ENCODE assay signal across 17 cellular contexts in genomic region chr2:227397562-227397961, GRCh38. TPM values are rescaled to one million over a fixed set of nuclear protein-coding genes. Genes with fewer than 3 reads are reported as not detected.
DNase-seq lines count a peak whose midpoint lies in the region; ATAC-seq, FAIRE-seq and TF ChIP-seq lines count a peak whose summit lies in the region.
"Had no signal": no experiment of that assay in that cellular context is flagged by ENCODE, and none has a peak within 500 bp of the region (broad histone marks: within the 10 kb centered on the region; RNA-seq: fewer than 3 reads in every experiment).

No MANE protein-coding gene starts in this region.

- H3K4me2 ChIP-seq in BLaER1 treated with 17β-estradiol and CSF1 and Interleukin-3, amounts not matched to agents 10 nM and 100 nM = peak overlapping the region in 8 of 11 experiments; percentile 33 to 80 (median 64); a peak in 12 of 22 replicates
- H3K4me2 ChIP-seq in H9 (ENCODE audit: insufficient read depth, insufficient read length, low read length) (no peak overlapping the region), K562 (ENCODE audit: insufficient read depth, low read length) (no peak overlapping the region), mesendoderm (ENCODE audit: low read length) (no peak overlapping the region)

- CTCF ChIA-PET in K562 (lab: Yijun Ruan, JAX; ENCODE audit: low intra/inter-chr PET ratio) = no interaction called here

- no peaks in the 10 kb centered on the region for H3K36me3 ChIP-seq in BLaER1 treated with 17β-estradiol and CSF1 and Interleukin-3, amounts not matched to agents 10 nM and 100 nM
- H3K36me3 ChIP-seq in K562 (ENCODE audit: control insufficient read depth, insufficient read depth, low read length) (no peaks in the 10 kb centered on the region), mesendoderm (ENCODE audit: control insufficient read depth, insufficient read depth, low read length) (no peaks in the 10 kb centered on the region), esophagus squamous epithelium (no peaks in the 10 kb centered on the region)

- BruUV-seq in K562 (replicated peaks; lab: Mats Ljungman, UMichigan) = no TSS peak

- no peak overlapping the region for H3K4me3 ChIP-seq in BLaER1 treated with 17β-estradiol and CSF1 and Interleukin-3, amounts not matched to agents 10 nM and 100 nM
- H3K4me3 ChIP-seq in K562 (no peak overlapping the region), mesendoderm (ENCODE audit: low read length) (no peak overlapping the region), esophagus squamous epithelium (no peak overlapping the region)
- H3K4me3 ChIP-seq: SK-N-MC had no signal

- TF ChIP-seq EP300 in K562 (IDR thresholded peaks at IDR 0.05; ENCODE audit: low read length) = no peak

- H3T11ph ChIP-seq in H9 (ENCODE audit: low read length) = no peak overlapping the region

- no peak overlapping the region for H3K56ac ChIP-seq in H9 (ENCODE audit: insufficient read length, low read depth, low read length)
- peak overlapping the region; percentile 42 for H3K56ac ChIP-seq in mesendoderm (ENCODE audit: low read length)

- H2AK5ac ChIP-seq in H9 (ENCODE audit: insufficient read length, low read length) = no peak overlapping the region
- H2AK5ac ChIP-seq in mesendoderm (ENCODE audit: low read length) = no peak overlapping the region

- intact Hi-C loops in K562 (cut with micrococcal nuclease) (loop anchor here (10.0 kb wide), 1 partner anchor 467 kb away; no protein-coding TSS in a partner anchor), esophagus squamous epithelium (cut with DNase I) (no loop called here)

- TF ChIP-seq CTCF in H9 (conservative IDR thresholded peaks at IDR 0.05) (no peak), K562 (IDR thresholded peaks at IDR 0.05 in 2 of 3, conservative IDR thresholded peaks at IDR 0.05 in 1 of 3; ENCODE audit: insufficient read depth in 2 of 3, low read depth in 1 of 3, low read length in 3 of 3) (no peak), esophagus squamous epithelium (IDR thresholded peaks at IDR 0.05) (no peak)

- no peak overlapping the region; a peak in 1 of 22 replicates for H3K27ac ChIP-seq in BLaER1 treated with 17β-estradiol and CSF1 and Interleukin-3, amounts not matched to agents 10 nM and 100 nM
- H3K27ac ChIP-seq in H9 (ENCODE audit: insufficient read length, low read depth, low read length) (no peak overlapping the region), K562 (ENCODE audit: extremely low read depth, low read depth, low read length) (no peak overlapping the region), mesendoderm (ENCODE audit: low read depth, low read length) (no peak overlapping the region), esophagus squamous epithelium (no peak overlapping the region)
- H3K27ac ChIP-seq: SK-N-MC had no signal

- ATAC-seq in K562 = peak; percentile 55; the same call in 2 of the 3 replicates
- no peak for ATAC-seq in naive thymus-derived CD8-positive, alpha-beta T cell
- ATAC-seq: PC-3, Right ventricle myocardium inferior had no signal

- TF ChIP-seq POLR2A in K562 (conservative IDR thresholded peaks at IDR 0.05) (no peak), esophagus squamous epithelium (IDR thresholded peaks at IDR 0.05) (no peak)

- H3K79me1 ChIP-seq in H9 (ENCODE audit: insufficient read depth, low read depth, low read length, poor library complexity, severe bottlenecking) (no peaks in the 10 kb centered on the region), mesendoderm (ENCODE audit: low read length) (no peaks in the 10 kb centered on the region)

- TF ChIP-seq RAD21 in K562 (CRISPR knock-in tag; conservative IDR thresholded peaks at IDR 0.05 in 1 of 2, IDR thresholded peaks at IDR 0.05 in 1 of 2) = no peak

- no peak overlapping the region for H4K91ac ChIP-seq in H9 (ENCODE audit: insufficient read length, low read depth, low read length)

- POLR2A ChIA-PET in K562 (lab: Yijun Ruan, JAX) = no interaction called here
- POLR2A ChIA-PET in naive thymus-derived CD8-positive, alpha-beta T cell (lab: Charles Lee) = no interaction called here

- no peaks in the 10 kb centered on the region for H3K27me3 Mint-ChIP-seq in H9 (ENCODE audit: low read depth)
- H3K27me3 Mint-ChIP-seq in naive thymus-derived CD8-positive, alpha-beta T cell = peaks cover 0 to 1% (median 0%) of the 10 kb centered on the region in 5 donors

- no peak overlapping the region; a peak in 1 of 7 replicates for H3K27ac Mint-ChIP-seq in H9
- peak overlapping the region in 1 of 10 donors; percentile 0 for H3K27ac Mint-ChIP-seq in naive thymus-derived CD8-positive, alpha-beta T cell

- H4K20me1 ChIP-seq in BLaER1 treated with 17β-estradiol and CSF1 and Interleukin-3, amounts not matched to agents 10 nM and 100 nM = no peaks in the 10 kb centered on the region
- H4K20me1 ChIP-seq in H9 (ENCODE audit: control insufficient read depth, insufficient read depth, insufficient read length) = no peaks in the 10 kb centered on the region
- H4K20me1 ChIP-seq in K562 (replicated peaks; ENCODE audit: control insufficient read depth, insufficient read depth, low read length) = no peaks in the 10 kb centered on the region

- H3K36me3 Mint-ChIP-seq in H9 (ENCODE audit: insufficient read depth in 1 of 3, low read depth in 3 of 3) = no peaks in the 10 kb centered on the region
- no peaks in the 10 kb centered on the region for H3K36me3 Mint-ChIP-seq in naive thymus-derived CD8-positive, alpha-beta T cell

- no peak overlapping the region for H3K4me3 Mint-ChIP-seq in H9
- no peak overlapping the region for H3K4me3 Mint-ChIP-seq in naive thymus-derived CD8-positive, alpha-beta T cell

- H2BK5ac ChIP-seq in H9 (ENCODE audit: insufficient read length, low read length) = peak overlapping the region; percentile 61
- no peak overlapping the region for H2BK5ac ChIP-seq in mesendoderm (ENCODE audit: low read length)

- peaks cover 0 to 63% (median 25%) of the 10 kb centered on the region in 10 experiments; a peak in 15 of 20 replicates for H3K4me1 ChIP-seq in BLaER1 treated with 17β-estradiol and CSF1 and Interleukin-3, amounts not matched to agents 10 nM and 100 nM
- H3K4me1 ChIP-seq in H9 (ENCODE audit: insufficient read depth, low read length) (no peaks in the 10 kb centered on the region; the same call in 1 of the 2 replicates), K562 (replicated peaks in 1 of 2; ENCODE audit: control insufficient read depth in 2 of 2, insufficient read depth in 2 of 2, low read length in 2 of 2) (no peaks in the 10 kb centered on the region; a peak in 2 of 5 replicates), mesendoderm (ENCODE audit: control insufficient read depth, low read depth, low read length) (no peaks in the 10 kb centered on the region), esophagus squamous epithelium (peaks cover 0 to 9% (median 0%) of the 10 kb centered on the region in 3 donors)

- H3K4me1 Mint-ChIP-seq in H9 = peaks cover 5 to 13% of the 10 kb centered on the region in 2 experiments
- peaks cover 15 to 36% (median 21%) of the 10 kb centered on the region in 4 donors for H3K4me1 Mint-ChIP-seq in naive thymus-derived CD8-positive, alpha-beta T cell

- H4K8ac ChIP-seq in H9 (replicated peaks; ENCODE audit: insufficient read length, low read depth, low read length) (no peak overlapping the region), mesendoderm (ENCODE audit: low read depth, low read length) (no peak overlapping the region)

- no peak overlapping the region for H3K9ac ChIP-seq in BLaER1 treated with 17β-estradiol and CSF1 and Interleukin-3, amounts not matched to agents 10 nM and 100 nM
- H3K9ac ChIP-seq in H9 (ENCODE audit: extremely low read depth, insufficient read length, low read length) (no peak overlapping the region), K562 (ENCODE audit: insufficient read depth in 1 of 2, low read depth in 2 of 2, low read length in 2 of 2) (no peak overlapping the region), mesendoderm (ENCODE audit: low read length) (no peak overlapping the region)

- H3K4ac ChIP-seq in H9 (ENCODE audit: low read depth, low read length) (no peak overlapping the region), mesendoderm (ENCODE audit: low read depth, low read length) (no peak overlapping the region)

- H3K27me3 ChIP-seq in BLaER1 treated with 17β-estradiol and CSF1 and Interleukin-3, amounts not matched to agents 10 nM and 100 nM = no peaks in the 10 kb centered on the region
- H3K27me3 ChIP-seq in H9 (ENCODE audit: insufficient read depth, low read length) (no peaks in the 10 kb centered on the region), K562 (ENCODE audit: control insufficient read depth in 2 of 2, insufficient read depth in 2 of 2, low read length in 2 of 2) (peaks cover 0 to 8% of the 10 kb centered on the region in 2 experiments; a peak in 3 of 5 replicates), mesendoderm (ENCODE audit: insufficient read depth, low read length, poor library complexity) (no peaks in the 10 kb centered on the region), esophagus squamous epithelium (no peaks in the 10 kb centered on the region)

- no peak overlapping the region for H2BK20ac ChIP-seq in H9 (ENCODE audit: low read depth, low read length, poor library complexity, severe bottlenecking)

- DNase-seq in H9 (no peak), K562 (ENCODE audit: extremely low read depth in 1 of 4, low spot score in 3 of 4) (no peak), mesendoderm (no peak), esophagus squamous epithelium (lab: John Stamatoyannopoulos, UW) (no peak), OCI-M1 (lab: John Stamatoyannopoulos, UW) (no peak)
- DNase-seq in naive thymus-derived CD8-positive, alpha-beta T cell = no peak
- DNase-seq: NCI-H1048; NCI-H2227 treated with DMSO at 0.1 percent for 48 hours; NCI-H526 treated with DMSO at 0.1 percent for 48 hours; NK-92 treated with Interleukin-12 subunit alpha and Interleukin-12 subunit beta, amount 100 ng/mL, for 24 hours; PC-3 had no signal

- H3K18ac ChIP-seq in H9 (ENCODE audit: insufficient read length, low read depth, low read length) = no peak overlapping the region
- no peak overlapping the region for H3K18ac ChIP-seq in mesendoderm (ENCODE audit: low read length)

- H2AFZ ChIP-seq in H9 (ENCODE audit: low read length) (no peak overlapping the region), K562 (ENCODE audit: low read depth, low read length) (no peak overlapping the region)

- H3K23me2 ChIP-seq in H9 (ENCODE audit: insufficient read length, low read depth, low read length, poor library complexity, severe bottlenecking) = no peaks in the 10 kb centered on the region

- no peak overlapping the region for H2BK12ac ChIP-seq in H9 (ENCODE audit: insufficient read length, low read depth, low read length)

- H3K9me1 ChIP-seq in K562 (ENCODE audit: control insufficient read depth, insufficient read depth, low read length) = no peaks in the 10 kb centered on the region

- H3K9me3 Mint-ChIP-seq in H9 = no peaks in the 10 kb centered on the region
- no peaks in the 10 kb centered on the region for H3K9me3 Mint-ChIP-seq in naive thymus-derived CD8-positive, alpha-beta T cell

- H2BK15ac ChIP-seq in H9 (ENCODE audit: low read depth, low read length) = no peak overlapping the region
- no peak overlapping the region for H2BK15ac ChIP-seq in mesendoderm (replicated peaks; ENCODE audit: low read depth)

- no peak for FAIRE-seq in K562 (lab: Jason Lieb, UNC)

- no CpG with 5 or more reads among the region's 4 CpGs for WGBS in H9 (ENCODE audit: extremely low coverage, insufficient read length, low lambda C conversion rate)
- WGBS in K562 (ENCODE audit: insufficient coverage, low coverage, missing lambda C conversion rate) = 4% methylated on average over 4 of the region's 4 CpGs
- WGBS in mesendoderm (ENCODE audit: extremely low coverage, insufficient coverage, low lambda C conversion rate) = no CpG with 5 or more reads among the region's 4 CpGs
- 32 to 40% methylated on average over 3 to 4 of the region's 4 CpGs for WGBS in esophagus squamous epithelium, 2 donors

- in situ Hi-C loops in K562 (cut with MboI) = no loop called here

- H4K5ac ChIP-seq in H9 (ENCODE audit: insufficient read length, low read depth, low read length) (no peak overlapping the region), mesendoderm (ENCODE audit: low read length) (no peak overlapping the region)

- H2BK120ac ChIP-seq in H9 (ENCODE audit: low read depth, low read length, poor library complexity, severe bottlenecking) (no peak overlapping the region), mesendoderm (ENCODE audit: low read depth, low read length) (no peak overlapping the region)

- H3K9me3 ChIP-seq in BLaER1 treated with 17β-estradiol and CSF1 and Interleukin-3, amounts not matched to agents 10 nM and 100 nM (replicated peaks in 1 of 11) = no peaks in the 10 kb centered on the region
- H3K9me3 ChIP-seq in H9 (ENCODE audit: control insufficient read depth, low read depth, low read length) = no peaks in the 10 kb centered on the region
- no peaks in the 10 kb centered on the region for H3K9me3 ChIP-seq in K562 (replicated peaks; ENCODE audit: control insufficient read depth, insufficient read depth, low read depth, low read length)
- no peaks in the 10 kb centered on the region for H3K9me3 ChIP-seq in esophagus squamous epithelium

- no peak overlapping the region for H3K14ac ChIP-seq in H9 (ENCODE audit: insufficient read depth, low read length)

- H3K23ac ChIP-seq in H9 (ENCODE audit: insufficient read length, low read depth, low read length) (no peak overlapping the region), mesendoderm (ENCODE audit: low read length) (no peak overlapping the region)

- no peaks in the 10 kb centered on the region for H3K79me2 ChIP-seq in H9 (ENCODE audit: insufficient read depth, low read length)
- H3K79me2 ChIP-seq in K562 (ENCODE audit: control insufficient read depth, insufficient read depth, low read length) = no peaks in the 10 kb centered on the region
- H3K79me2 ChIP-seq in mesendoderm (ENCODE audit: control insufficient read depth, insufficient read depth, low read length) = no peaks in the 10 kb centered on the region

RNA-seq across cellular contexts. Expression of gene SCYGR1, which starts 9.8 kb away (rescaled TPM):
- total RNA-seq in H9 (2021) = not detected in 2 replicates
- total RNA-seq in K562 (2011; cell fraction: chromatin; rRNA removed; ENCODE audit: low replicate concordance) = not detected in 2 replicates
- not detected in 2 replicates for total RNA-seq in K562 (2011; cell fraction: nucleolus; rRNA removed)
- not detected in 2 replicates for total RNA-seq in K562 (2011; cell fraction: nucleoplasm; rRNA removed)
- total RNA-seq in K562 (2014; rRNA removed) = not detected in 2 replicates
- total RNA-seq in K562 (2014; rRNA removed; fragmentation: Illumina TruSeq; extraction: Trizol) = not detected in 2 replicates
- not detected in 2 replicates for total RNA-seq in K562 (2015; rRNA removed; fragmentation: Illumina TruSeq; extraction: Trizol)
- not detected in 2 replicates for total RNA-seq in K562 (2021)
- polyA plus RNA-seq in K562 (2011; rRNA removed) = not detected in 2 replicates
- not detected in 2 replicates for polyA plus RNA-seq in K562 (2011; cell fraction: cytosol; rRNA removed)
- polyA plus RNA-seq in K562 (2011; cell fraction: nucleus; rRNA removed) = not detected in 2 replicates
- not detected in 2 replicates for polyA plus RNA-seq in K562 (2012)
- not detected in 2 replicates for polyA plus RNA-seq in K562 (2014; fragmentation: Illumina TruSeq; extraction: Trizol)
- not detected for polyA plus RNA-seq in K562 (2014; fragmentation: Nextera tagmentation; extraction: Ambion mirVana)
- not detected in 2 replicates for polyA plus RNA-seq in K562 (2014; rRNA removed)
- not detected in 2 replicates for polyA minus RNA-seq in K562 (2011; rRNA and poly(A)+ RNA removed)
- polyA minus RNA-seq in K562 (2011; cell fraction: cytosol; rRNA and poly(A)+ RNA removed) = not detected in 2 replicates
- not detected in 2 replicates for polyA minus RNA-seq in K562 (2011; cell fraction: nucleus; rRNA and poly(A)+ RNA removed)
- not detected for polyA plus RNA-seq in mesendoderm (2013, experiment 1 of 2)
- not detected for polyA plus RNA-seq in mesendoderm (2013, experiment 2 of 2)
- total RNA-seq in naive thymus-derived CD8-positive, alpha-beta T cell = not detected
- polyA plus RNA-seq in naive thymus-derived CD8-positive, alpha-beta T cell = not detected
- total RNA-seq in esophagus squamous epithelium = not detected
- total RNA-seq: HT-29, PC-3, Right ventricle myocardium inferior had no signal
- polyA plus RNA-seq: AG04450, BJ had no signal

RNA-seq across cellular contexts. Expression of gene TM4SF20, which starts 18.5 kb away (rescaled TPM):
- not detected in 2 replicates for total RNA-seq in H9 (2021)
- not detected in 2 replicates for total RNA-seq in K562 (2011; cell fraction: chromatin; rRNA removed; ENCODE audit: low replicate concordance)
- not detected in 2 replicates for total RNA-seq in K562 (2011; cell fraction: nucleolus; rRNA removed)
- not detected in 2 replicates for total RNA-seq in K562 (2011; cell fraction: nucleoplasm; rRNA removed)
- not detected in 2 replicates for total RNA-seq in K562 (2014; rRNA removed)
- total RNA-seq in K562 (2014; rRNA removed; fragmentation: Illumina TruSeq; extraction: Trizol) = not detected in 2 replicates
- total RNA-seq in K562 (2015; rRNA removed; fragmentation: Illumina TruSeq; extraction: Trizol) = not detected in 2 replicates
- total RNA-seq in K562 (2021) = not detected in 2 replicates
- not detected in 2 replicates for polyA plus RNA-seq in K562 (2011; rRNA removed)
- polyA plus RNA-seq in K562 (2011; cell fraction: cytosol; rRNA removed) = not detected in 2 replicates
- polyA plus RNA-seq in K562 (2011; cell fraction: nucleus; rRNA removed) = not detected in 2 replicates
- polyA plus RNA-seq in K562 (2012) = not detected in 2 replicates
- not detected in 2 replicates for polyA plus RNA-seq in K562 (2014; fragmentation: Illumina TruSeq; extraction: Trizol)
- not detected for polyA plus RNA-seq in K562 (2014; fragmentation: Nextera tagmentation; extraction: Ambion mirVana)
- polyA plus RNA-seq in K562 (2014; rRNA removed) = not detected in 2 replicates
- polyA minus RNA-seq in K562 (2011; rRNA and poly(A)+ RNA removed) = not detected in 2 replicates
- not detected in 2 replicates for polyA minus RNA-seq in K562 (2011; cell fraction: cytosol; rRNA and poly(A)+ RNA removed)
- not detected in 2 replicates for polyA minus RNA-seq in K562 (2011; cell fraction: nucleus; rRNA and poly(A)+ RNA removed)
- not detected for polyA plus RNA-seq in mesendoderm (2013, experiment 1 of 2)
- polyA plus RNA-seq in mesendoderm (2013, experiment 2 of 2) = not detected
- total RNA-seq in naive thymus-derived CD8-positive, alpha-beta T cell = not detected
- polyA plus RNA-seq in naive thymus-derived CD8-positive, alpha-beta T cell = not detected
- total RNA-seq in esophagus squamous epithelium = not detected
- total RNA-seq: PC-3, Right ventricle myocardium inferior had no signal

Comparison
In these comparisons a context has a peak if more than half of its experiments do, and no peak if none do; other contexts are left out.
1. H3K4me2 ChIP-seq: peak in BLaER1 treated with 17β-estradiol and CSF1 and Interleukin-3, amounts not matched to agents 10 nM and 100 nM (8 of 11); none in H9 (single experiment), K562 (single experiment) and mesendoderm (single experiment).